In the genomic region with DNA sequence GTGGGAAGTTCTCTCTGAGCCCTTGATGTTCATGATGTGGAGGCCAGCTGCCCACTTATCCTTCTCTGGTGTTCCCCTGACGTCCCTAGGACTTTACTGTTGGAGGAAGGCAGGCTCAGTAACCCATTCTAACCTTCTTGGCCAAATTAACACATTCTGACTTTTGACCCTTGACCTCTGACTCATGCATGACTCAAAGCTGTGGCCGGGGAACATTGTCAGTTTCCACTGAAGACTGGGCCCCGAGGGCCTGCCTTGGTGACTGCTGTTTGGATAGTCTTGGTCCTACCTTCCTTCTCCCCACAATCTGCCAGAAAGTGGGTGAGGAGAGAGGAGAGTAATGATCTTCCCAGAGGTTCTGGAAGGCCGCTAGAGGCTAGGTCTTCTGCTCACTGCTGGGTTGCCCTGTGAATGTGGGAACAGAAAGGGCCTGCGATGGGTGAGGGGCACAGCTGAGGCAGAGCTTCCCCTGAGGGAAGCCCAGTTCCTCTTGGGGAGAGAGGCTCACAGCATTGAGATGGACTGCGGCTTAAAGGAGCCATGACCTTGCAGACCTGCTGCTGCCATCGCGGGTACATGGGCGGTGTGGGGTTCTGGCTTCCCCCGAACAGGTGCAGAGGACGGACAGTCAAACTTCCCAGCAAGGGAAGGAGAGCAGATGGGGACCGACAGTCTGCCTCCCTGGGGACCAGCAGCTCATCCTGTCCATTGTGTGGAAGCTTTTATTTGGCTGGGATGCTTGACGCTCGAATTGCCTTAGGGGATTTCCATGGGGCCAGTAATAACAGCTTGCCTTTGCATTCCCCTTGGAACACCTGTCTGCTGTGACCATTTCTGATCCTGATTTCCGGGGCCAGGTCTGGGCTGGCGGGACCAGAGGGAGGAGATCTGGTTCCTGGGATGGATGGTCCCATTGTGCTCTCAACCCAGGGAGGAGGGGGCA, we compare ENCODE assay signal across 9 cellular contexts. TPM values are rescaled to one million over a fixed set of nuclear protein-coding genes. Genes with fewer than 3 reads are reported as not detected.
DNase-seq lines count a peak whose midpoint lies in the region; ATAC-seq, FAIRE-seq and TF ChIP-seq lines count a peak whose summit lies in the region.
"Had no signal": no experiment of that assay in that cellular context is flagged by ENCODE, and none has a peak within 500 bp of the region (broad histone marks: within the 10 kb centered on the region; RNA-seq: fewer than 3 reads in every experiment).

No MANE protein-coding gene starts in this region.

- in situ Hi-C loops in astrocyte of the spinal cord (cut with HindIII; ENCODE audit: low sequenced_read_pairs), result no loop called here

- H3K4me3 ChIP-seq in astrocyte of the spinal cord (ENCODE audit: low read depth, low read length) (no peak overlapping the region), small intestine (ENCODE audit: low read depth in 1 of 2, low read length in 2 of 2) (no peak overlapping the region)
- H3K4me3 ChIP-seq: upper lobe of left lung had no signal

- ATAC-seq in GM21528 (IDR thresholded peaks at IDR 0.05; ENCODE audit: low FRiP score, unreplicated experiment) (no peak), GM19395 (IDR thresholded peaks at IDR 0.05; ENCODE audit: unreplicated experiment) (no peak), HG03521 (IDR thresholded peaks at IDR 0.05; ENCODE audit: unreplicated experiment) (no peak)

- H3K27me3 ChIP-seq in small intestine (ENCODE audit: control insufficient read depth in 2 of 2, insufficient read depth in 2 of 2, low read length in 2 of 2), result no peaks in the 10 kb centered on the region
- H3K27me3 ChIP-seq: upper lobe of left lung had no signal

- H3K9me3 ChIP-seq in small intestine (ENCODE audit: control insufficient read depth, low read depth), result no peaks in the 10 kb centered on the region
- H3K9me3 ChIP-seq: upper lobe of left lung had no signal

- H3K4me1 ChIP-seq in small intestine (ENCODE audit: control insufficient read depth in 2 of 2, insufficient read depth in 1 of 2, low read depth in 1 of 2, low read length in 1 of 2), result no peaks in the 10 kb centered on the region

- H3K36me3 ChIP-seq in small intestine (ENCODE audit: control insufficient read depth in 2 of 2, insufficient read depth in 2 of 2, low read length in 2 of 2), result no peaks in the 10 kb centered on the region
- H3K36me3 ChIP-seq: upper lobe of left lung had no signal

- TF ChIP-seq CTCF in astrocyte of the spinal cord (IDR thresholded peaks at IDR 0.05; ENCODE audit: low read depth, low read length), result no peak

- no peak for FAIRE-seq in small intestine (lab: Jason Lieb, UNC)

- peak; percentile 13 for DNase-seq in activated T-cell treated with anti-CD3 and anti-CD28 coated beads for 48 hours (ENCODE audit: low read depth)
- no peak for DNase-seq in activated T-cell treated with anti-CD3 and anti-CD28 coated beads for 4 hours
- DNase-seq in NCI-H345 treated with DMSO at 0.1 percent for 48 hours (lab: John Stamatoyannopoulos, UW; ENCODE audit: unreplicated experiment), result peak; percentile 87
- peak; percentile 73 for DNase-seq in astrocyte of the spinal cord (ENCODE audit: low read depth, low spot score)
- DNase-seq in small intestine, result peak; percentile 28
- DNase-seq: upper lobe of left lung had no signal

- 68 to 72% (median 70%) methylated on average over 16 of the region's 16 CpGs for WGBS in small intestine, 3 donors

- H3K27ac ChIP-seq in small intestine (ENCODE audit: low read depth in 1 of 2, low read length in 1 of 2), result peak overlapping the region in 1 of 2 donors; percentile 2
- H3K27ac ChIP-seq: upper lobe of left lung had no signal

RNA-seq across cellular contexts. Expression of a gene that starts 43.8 kb away (rescaled TPM):
- polyA plus RNA-seq in small intestine, result under 1 TPM; 0.45 to 0.81 (median 0.76) TPM
